Comparison of ENCODE assay signal across 8 cellular contexts in genomic region chr1:62687903-62688686, GRCh38. TPM values are rescaled to one million over a fixed set of nuclear protein-coding genes. Genes with fewer than 3 reads are reported as not detected.
DNase-seq lines count a peak whose midpoint lies in the region; ATAC-seq and TF ChIP-seq lines count a peak whose summit lies in the region.

TSS of gene DOCK7 (minus strand) at chr1:62688386. CDS start at chr1:62688264, 122 bp downstream.

- H3K27ac Mint-ChIP-seq in activated naive CD8-positive, alpha-beta T cell treated with anti-CD3 and anti-CD28 coated beads, Interleukin-2, amount 50 U/mL, for 24 hours: peak within 1 kb of the TSS; percentile 68

- POLR2A ChIA-PET in GM10248 (lab: Yijun Ruan, JAX): no interaction called here

- H3K36me3 ChIP-seq in H7 (replicated peaks; ENCODE audit: control insufficient read depth, insufficient read depth, low read length) (no peaks in the 10 kb centered on the region; the same call in 1 of the 2 replicates), upper lobe of right lung (no peaks in the 10 kb centered on the region)

- peak within 1 kb of the TSS; percentile 85 for H3K27ac ChIP-seq in upper lobe of right lung

- intact Hi-C loops in Right ventricle myocardium inferior (cut with DNase I) (no loop called here), upper lobe of right lung (cut with DNase I) (no loop called here)

- no peaks in the 10 kb centered on the region for H3K36me3 Mint-ChIP-seq in activated naive CD8-positive, alpha-beta T cell treated with anti-CD3 and anti-CD28 coated beads, Interleukin-2, amount 50 U/mL, for 24 hours (ENCODE audit: low read depth)

- no peaks in the 10 kb centered on the region for H3K27me3 Mint-ChIP-seq in activated naive CD8-positive, alpha-beta T cell treated with anti-CD3 and anti-CD28 coated beads, Interleukin-2, amount 50 U/mL, for 24 hours

- H3K9me3 Mint-ChIP-seq in activated naive CD8-positive, alpha-beta T cell treated with anti-CD3 and anti-CD28 coated beads, Interleukin-2, amount 50 U/mL, for 24 hours: no peaks in the 10 kb centered on the region

- H3K4me1 Mint-ChIP-seq in activated naive CD8-positive, alpha-beta T cell treated with anti-CD3 and anti-CD28 coated beads, Interleukin-2, amount 50 U/mL, for 24 hours: peaks cover 37% of the 10 kb centered on the region

- peak within 1 kb of the TSS; percentile 86 for H3K4me3 Mint-ChIP-seq in activated naive CD8-positive, alpha-beta T cell treated with anti-CD3 and anti-CD28 coated beads, Interleukin-2, amount 50 U/mL, for 24 hours

- H3K4me1 ChIP-seq in upper lobe of right lung: peaks cover 22% of the 10 kb centered on the region

- no peak for TF ChIP-seq CTCF in GM10248 (IDR thresholded peaks at IDR 0.05; ENCODE audit: control extremely low read depth, extremely low read depth, low read depth, missing control alignments)
- peak; percentile 11; the same call in 1 of the 2 replicates for TF ChIP-seq CTCF in LNCaP clone FGC (IDR thresholded peaks at IDR 0.05; ENCODE audit: control insufficient read depth, extremely low read depth, insufficient read depth)
- TF ChIP-seq CTCF in omental fat pad (IDR thresholded peaks at IDR 0.05): no peak
- TF ChIP-seq CTCF in upper lobe of right lung (IDR thresholded peaks at IDR 0.05): no peak

- peak within 1 kb of the TSS; percentile 77 for H3K4me3 ChIP-seq in H7 (ENCODE audit: insufficient read depth, low read depth, low read length)
- peak within 1 kb of the TSS; percentile 80 for H3K4me3 ChIP-seq in LNCaP clone FGC (ENCODE audit: low read depth, low read length)
- H3K4me3 ChIP-seq in upper lobe of right lung: peak within 1 kb of the TSS; percentile 85

- DNase-seq in GM10248 (ENCODE audit: extremely low spot score) (peak; percentile 81), H7 (peak; percentile 92), LNCaP clone FGC (ENCODE audit: low read depth) (peak; percentile 63), Right ventricle myocardium inferior (ENCODE audit: missing footprints) (peak; percentile 89), omental fat pad (ENCODE audit: low spot score) (no peak), upper lobe of right lung (peak; percentile 91)
- DNase-seq in activated naive CD8-positive, alpha-beta T cell treated with anti-CD3 and anti-CD28 coated beads, Interleukin-2, amount 50 U/mL, for 24 hours: peak; percentile 64

- ATAC-seq in SK-N-SH treated with all-trans-retinoic acid at 6 μM for 48 hours (peak; percentile 78), Right ventricle myocardium inferior (peak; percentile 93), omental fat pad (ENCODE audit: low FRiP score) (peak; percentile 91), upper lobe of right lung (peak; percentile 97)
- peak; percentile 55 for ATAC-seq in activated naive CD8-positive, alpha-beta T cell treated with anti-CD3 and anti-CD28 coated beads, Interleukin-2, amount 50 U/mL, for 24 hours

- CTCF ChIA-PET in GM10248 (lab: Yijun Ruan, JAX): interaction anchor here (1.0 to 1.2 kb wide), 2 partner anchors 20 to 180 kb away, joined by 3 read pairs; no protein-coding TSS in a partner anchor

- H3K27me3 ChIP-seq in H7 (ENCODE audit: control insufficient read depth, insufficient read depth, low read length) (no peaks in the 10 kb centered on the region), upper lobe of right lung (no peaks in the 10 kb centered on the region)

- no peaks in the 10 kb centered on the region for H3K9me3 ChIP-seq in upper lobe of right lung

TF ChIP-seq in SK-N-SH treated with all-trans-retinoic acid at 6 μM for 48 hours, 23 proteins besides CTCF, POLR2A, EP300 and RAD21:
- TF ChIP-seq ZNF8 (CRISPR knock-in tag; IDR thresholded peaks at IDR 0.05) (no peak), ZFP3 (CRISPR knock-in tag; IDR thresholded peaks at IDR 0.05) (peak; percentile 79), ZFP30 (CRISPR knock-in tag; IDR thresholded peaks at IDR 0.05) (no peak)

RNA-seq across cellular contexts. Expression of gene DOCK7, which starts in this region (rescaled TPM):
- total RNA-seq in H7 (2014; rRNA removed; shearing (Covaris generic)): 40.9 and 44.0 TPM in 2 replicates
- 8.5 TPM for total RNA-seq in Right ventricle myocardium inferior
- 10 to 100 TPM; 29.1 to 55.2 (median 31.0) TPM for total RNA-seq in omental fat pad
- 34.7 TPM for total RNA-seq in upper lobe of right lung
